In the genomic region with DNA sequence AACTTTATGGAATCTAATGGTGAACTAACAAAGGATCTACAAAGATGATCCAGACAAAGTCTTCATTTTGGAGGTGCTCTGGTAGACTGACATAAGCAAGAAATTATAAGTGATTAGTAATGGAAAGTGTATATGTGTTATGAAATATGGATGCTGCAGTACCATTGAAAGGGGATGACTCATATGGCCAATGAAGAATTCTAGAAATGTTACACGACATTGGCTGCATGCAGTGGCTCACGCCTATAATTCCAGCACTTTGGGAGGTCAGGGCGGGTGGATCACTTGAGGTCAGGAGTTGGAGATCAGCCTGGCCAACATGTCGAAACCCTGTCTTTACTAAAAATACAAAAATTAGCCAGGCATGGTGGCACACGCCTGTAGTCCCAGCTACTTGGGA, we compare ENCODE assay signal across 1 cellular context.
TF ChIP-seq lines count a peak whose summit lies in the region.

No MANE protein-coding gene starts in this region.

TF ChIP-seq in K562, 482 proteins besides CTCF, POLR2A, EP300 and RAD21 (continued from another document):
- TF ChIP-seq, protein P1, sequence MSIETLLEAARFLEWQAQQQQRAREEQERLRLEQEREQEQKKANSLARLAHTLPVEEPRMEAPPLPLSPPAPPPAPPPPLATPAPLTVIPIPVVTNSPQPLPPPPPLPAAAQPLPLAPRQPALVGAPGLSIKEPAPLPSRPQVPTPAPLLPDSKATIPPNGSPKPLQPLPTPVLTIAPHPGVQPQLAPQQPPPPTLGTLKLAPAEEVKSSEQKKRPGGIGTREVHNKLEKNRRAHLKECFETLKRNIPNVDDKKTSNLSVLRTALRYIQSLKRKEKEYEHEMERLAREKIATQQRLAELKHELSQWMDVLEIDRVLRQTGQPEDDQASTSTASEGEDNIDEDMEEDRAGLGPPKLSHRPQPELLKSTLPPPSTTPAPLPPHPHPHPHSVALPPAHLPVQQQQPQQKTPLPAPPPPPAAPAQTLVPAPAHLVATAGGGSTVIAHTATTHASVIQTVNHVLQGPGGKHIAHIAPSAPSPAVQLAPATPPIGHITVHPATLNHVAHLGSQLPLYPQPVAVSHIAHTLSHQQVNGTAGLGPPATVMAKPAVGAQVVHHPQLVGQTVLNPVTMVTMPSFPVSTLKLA (conservative IDR thresholded peaks at IDR 0.05), result no peak
